8 cellular contexts compared by ENCODE assay signal in the genomic region with DNA sequence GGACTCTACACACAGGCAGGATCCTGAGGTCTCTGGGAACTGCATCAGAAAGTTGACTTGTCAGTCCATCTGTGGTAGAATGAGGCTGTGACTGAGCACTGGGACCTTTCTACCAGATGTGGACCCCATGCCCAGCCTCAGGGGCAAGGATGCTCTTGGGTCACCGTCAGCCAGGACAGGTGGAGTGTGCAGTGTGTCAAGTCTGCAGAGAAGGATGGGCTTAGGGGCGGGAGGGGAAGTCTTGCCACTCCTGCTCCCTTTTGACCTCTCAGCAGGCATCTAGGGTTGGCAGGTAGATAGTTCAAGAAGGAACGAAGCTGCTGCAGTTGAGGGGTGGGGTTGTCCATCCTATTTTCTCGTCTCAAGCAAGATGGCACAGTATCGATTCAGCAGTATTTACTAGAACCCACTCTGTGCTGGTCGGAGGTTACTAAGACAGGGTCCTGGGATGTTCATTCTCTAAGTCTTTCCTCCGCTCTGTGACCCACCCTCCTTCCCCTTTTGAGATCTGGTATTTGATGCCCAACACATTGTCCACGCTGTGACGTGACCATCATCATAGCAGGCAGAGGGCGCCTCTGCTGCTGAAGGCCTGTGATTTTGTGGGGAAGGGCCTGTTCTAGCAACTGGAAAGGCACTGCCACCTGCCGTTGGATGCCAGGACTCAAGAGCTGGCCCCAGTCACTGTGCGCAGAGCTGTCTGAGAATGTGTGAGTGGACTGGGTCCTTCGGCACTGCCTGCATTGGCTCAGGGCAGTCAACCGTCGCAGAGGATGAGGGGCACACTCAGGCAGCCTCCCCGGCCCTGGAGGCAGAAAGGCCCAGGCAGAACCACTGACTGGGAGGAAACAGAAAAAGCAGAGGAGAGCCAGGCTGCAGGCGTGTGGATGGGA. TPM values are rescaled to one million over a fixed set of nuclear protein-coding genes. Genes with fewer than 3 reads are reported as not detected.
DNase-seq lines count a peak whose midpoint lies in the region; ATAC-seq, FAIRE-seq and TF ChIP-seq lines count a peak whose summit lies in the region.

No MANE protein-coding gene starts in this region.

- H3K9me3 ChIP-seq in DOHH2 (ENCODE audit: control insufficient read depth, insufficient read depth, low read length) (no peaks in the 10 kb centered on the region), GM12878 (replicated peaks; ENCODE audit: control insufficient read depth, insufficient read depth, low read length) (no peaks in the 10 kb centered on the region), smooth muscle cell (replicated peaks; ENCODE audit: low read depth) (no peaks in the 10 kb centered on the region)

- peak; percentile 15; the same call in 1 of the 2 replicates for TF ChIP-seq RAD21 in GM12878 (IDR thresholded peaks at IDR 0.05; ENCODE audit: insufficient read depth, low read depth, low read length)

- H3K36me3 ChIP-seq in DOHH2 (ENCODE audit: control insufficient read depth, low read length) (peaks cover 11% of the 10 kb centered on the region), GM12878 (ENCODE audit: control insufficient read depth in 2 of 2, insufficient read depth in 2 of 2, low read length in 1 of 2) (peaks cover 20 to 22% of the 10 kb centered on the region in 2 experiments), smooth muscle cell (ENCODE audit: low read depth) (no peaks in the 10 kb centered on the region)

- intact Hi-C loops in GM12878 (cut with micrococcal nuclease; ENCODE audit: unreplicated experiment): loop anchor here (1.0 kb wide), 1 partner anchor 77 kb away; no protein-coding TSS in a partner anchor

- WGBS in GM12878 (ENCODE audit: insufficient coverage, insufficient replicate concordance, low lambda C conversion rate, missing lambda C conversion rate): 80% methylated on average over 17 of the region's 17 CpGs
- 83% methylated on average over 17 of the region's 17 CpGs for WGBS in smooth muscle cell (ENCODE audit: low lambda C conversion rate)

- H3K27me3 ChIP-seq in DOHH2 (ENCODE audit: control insufficient read depth, low read length) (no peaks in the 10 kb centered on the region), GM12878 (replicated peaks in 1 of 2; ENCODE audit: control insufficient read depth in 2 of 2, insufficient read depth in 2 of 2, low read length in 1 of 2) (no peaks in the 10 kb centered on the region), smooth muscle cell (ENCODE audit: low read depth) (no peaks in the 10 kb centered on the region)

- peak; percentile 65 for ATAC-seq in GM12878
- no peak for ATAC-seq in HG03280 (IDR thresholded peaks at IDR 0.05; ENCODE audit: unreplicated experiment)
- no peak for ATAC-seq in HG03565 (IDR thresholded peaks at IDR 0.05; ENCODE audit: unreplicated experiment)

- H3K9ac ChIP-seq in GM12878 (ENCODE audit: control insufficient read depth, insufficient read depth, low read length): no peak overlapping the region
- no peak overlapping the region for H3K9ac ChIP-seq in smooth muscle cell (ENCODE audit: low read depth)

- DNase-seq in M059J (ENCODE audit: low read depth): peak; percentile 84
- peak; percentile 78 for DNase-seq in RPMI7951 (ENCODE audit: low read depth)
- no peak for DNase-seq in GM12878 (ENCODE audit: low read depth, low spot score)
- DNase-seq in iPS DF 19.7 (ENCODE audit: low read depth, low spot score): peak; percentile 30
- no peak for DNase-seq in smooth muscle cell (lab: John Stamatoyannopoulos, UW; ENCODE audit: unreplicated experiment)

- H3K4me2 ChIP-seq in DOHH2 (ENCODE audit: low read length): no peak overlapping the region
- H3K4me2 ChIP-seq in GM12878 (ENCODE audit: control insufficient read depth, insufficient read depth): no peak overlapping the region
- no peak overlapping the region for H3K4me2 ChIP-seq in smooth muscle cell

- H4K20me1 ChIP-seq in DOHH2 (ENCODE audit: control insufficient read depth, insufficient read depth, low read depth, low read length) (no peaks in the 10 kb centered on the region; the same call in 1 of the 2 replicates), GM12878 (ENCODE audit: control insufficient read depth, insufficient read depth) (no peaks in the 10 kb centered on the region), smooth muscle cell (ENCODE audit: low read depth) (peaks cover 8% of the 10 kb centered on the region)

- CTCF ChIA-PET in GM12878 (lab: Yijun Ruan, JAX): interaction anchor here (0.7 to 3.8 kb wide), 17 partner anchors 14 to 108 kb away, joined by 3 to 21 read pairs (median 3); no protein-coding TSS in a partner anchor

- RAD21 ChIA-PET in GM12878 (lab: Charles Lee; ENCODE audit: unreplicated experiment): interaction anchor here (0.6 to 1.8 kb wide), 4 partner anchors 22 to 79 kb away, joined by 3 to 10 read pairs (median 4); no protein-coding TSS in a partner anchor

- BruUV-seq in GM12878 (replicated peaks; lab: Mats Ljungman, UMichigan): no TSS peak

- H3K79me2 ChIP-seq in DOHH2 (ENCODE audit: control insufficient read depth, low read length): no peaks in the 10 kb centered on the region
- no peaks in the 10 kb centered on the region for H3K79me2 ChIP-seq in GM12878 (ENCODE audit: control insufficient read depth, insufficient read depth, low read length)
- H3K79me2 ChIP-seq in smooth muscle cell (ENCODE audit: low read depth): no peaks in the 10 kb centered on the region

- H3F3A ChIP-seq in DOHH2 (ENCODE audit: control insufficient read depth, insufficient read depth) (no peaks in the 10 kb centered on the region), smooth muscle cell (ENCODE audit: low read depth) (peaks cover 7% of the 10 kb centered on the region)

- no peak overlapping the region for H3K4me3 ChIP-seq in DOHH2 (ENCODE audit: low read length)
- H3K4me3 ChIP-seq in GM12878: no peak overlapping the region
- no peak overlapping the region for H3K4me3 ChIP-seq in smooth muscle cell

- TF ChIP-seq CTCF in DOHH2 (IDR thresholded peaks at IDR 0.05; ENCODE audit: low read depth, low read length, poor library complexity, severe bottlenecking) (peak; percentile 76), GM12878 (IDR thresholded peaks at IDR 0.05 in 2 of 3, conservative IDR thresholded peaks at IDR 0.05 in 1 of 3; ENCODE audit: control insufficient read depth in 2 of 3, extremely low read depth in 1 of 3, insufficient read depth in 1 of 3, low read depth in 3 of 3, low read length in 3 of 3) (peak; percentile 20 to 63 (median 63); a peak in 5 of 6 replicates), smooth muscle cell (IDR thresholded peaks at IDR 0.05; ENCODE audit: borderline replicate concordance, insufficient read depth, poor library complexity, severe bottlenecking) (peak; percentile 31)

- H3K9me2 ChIP-seq in DOHH2 (replicated peaks; ENCODE audit: control insufficient read depth, low read length): no peaks in the 10 kb centered on the region

- SMC1A ChIA-PET in GM12878 (lab: Charles Lee; ENCODE audit: uncharacterized antibody, unreplicated experiment): interaction anchor here (0.9 to 1.4 kb wide), 6 partner anchors 21 to 76 kb away, joined by 3 to 4 read pairs (median 3); no protein-coding TSS in a partner anchor

- in situ Hi-C loops in GM12878 (cut with MboI): no loop called here

- no peak for FAIRE-seq in GM12878 (lab: Jason Lieb, UNC)

- TF ChIP-seq POLR2A in GM12878 (IDR thresholded peaks at IDR 0.05; ENCODE audit: low read depth, low read length): peak; percentile 18

- H3K4me1 ChIP-seq in DOHH2 (ENCODE audit: control insufficient read depth, low read length): peaks cover 16% of the 10 kb centered on the region
- H3K4me1 ChIP-seq in GM12878 (ENCODE audit: control insufficient read depth, insufficient read depth, low read length): peaks cover 24% of the 10 kb centered on the region
- H3K4me1 ChIP-seq in smooth muscle cell (ENCODE audit: low read depth): no peaks in the 10 kb centered on the region

- POLR2A ChIA-PET in GM12878 (lab: Charles Lee): interaction anchor here (2.1 kb wide), 1 partner anchor 18 kb away, joined by 7 read pairs; no protein-coding TSS in a partner anchor

- H3K27ac ChIP-seq in DOHH2 (ENCODE audit: low read depth, low read length) (no peak overlapping the region), GM12878 (ENCODE audit: control insufficient read depth, insufficient read depth) (no peak overlapping the region), smooth muscle cell (ENCODE audit: low read depth) (no peak overlapping the region)

- no peak for TF ChIP-seq EP300 in GM12878 (IDR thresholded peaks at IDR 0.05; ENCODE audit: borderline replicate concordance in 1 of 2, control insufficient read depth in 1 of 2, low read depth in 2 of 2, low read length in 2 of 2)

- H2AFZ ChIP-seq in GM12878 (ENCODE audit: control insufficient read depth, low read depth, low read length) (no peak overlapping the region), smooth muscle cell (ENCODE audit: low read depth) (no peak overlapping the region)

RNA-seq across cellular contexts. Expression of a gene that starts 23.2 kb away (rescaled TPM):
- 132 and 155 TPM in 2 replicates for total RNA-seq in M059J (2014; rRNA removed; shearing (Covaris generic))
- 106 and 141 TPM in 2 replicates for total RNA-seq in RPMI7951 (2014; rRNA removed; shearing (Covaris generic))
- total RNA-seq in GM12878 (2013; cell fraction: nucleolus; rRNA removed): 63.8 and 68.9 TPM in 2 replicates
- total RNA-seq in GM12878 (2014; rRNA removed) (73.3 and 76.9 TPM in 2 replicates), GM12878 (2014; rRNA removed; fragmentation: Illumina TruSeq; extraction: Trizol) (34.4 and 39.3 TPM in 2 replicates), GM12878 (2021) (95.4 and 99.7 TPM in 2 replicates), smooth muscle cell (43.0 and 49.2 TPM in 2 replicates)
- polyA plus RNA-seq in GM12878 (2011; ENCODE audit: low read depth): 40.2 TPM
- polyA plus RNA-seq in GM12878 (2011; rRNA removed) (73.4 and 75.2 TPM in 2 replicates), GM12878 (2014; fragmentation: Illumina TruSeq; extraction: Trizol) (21.2 and 46.3 TPM in 2 replicates), GM12878 (2014; fragmentation: Nextera tagmentation; extraction: Ambion mirVana) (10 to 100 TPM; 14.1 to 18.8 TPM), GM12878 (2014; rRNA removed) (93.4 and 102 TPM in 2 replicates), GM12878 (2016; fragmentation: Nextera tagmentation; extraction: Ambion mirVana) (10 to 100 TPM; 83.8 to 89.8 TPM), smooth muscle cell (53.9 and 62.4 TPM in 2 replicates)
- 62.6 and 81.2 TPM in 2 replicates for polyA plus RNA-seq in GM12878 (2011; cell fraction: cytosol; rRNA removed)
- polyA plus RNA-seq in GM12878 (2011; cell fraction: nucleus; rRNA removed): 188 and 198 TPM in 2 replicates
- 101 and 109 TPM in 2 replicates for polyA plus RNA-seq in GM12878 (2012)
- polyA minus RNA-seq in GM12878 (2011; rRNA and poly(A)+ RNA removed): 36.4 and 37.2 TPM in 2 replicates
- polyA minus RNA-seq in GM12878 (2011; cell fraction: cytosol; rRNA and poly(A)+ RNA removed): 27.7 and 30.2 TPM in 2 replicates
- 26.5 and 39.0 TPM in 2 replicates for polyA minus RNA-seq in GM12878 (2011; cell fraction: nucleus; rRNA and poly(A)+ RNA removed)

RNA-seq across cellular contexts. Expression of a gene that starts 31.1 kb away (rescaled TPM):
- total RNA-seq in M059J (2014; rRNA removed; shearing (Covaris generic)): 42.4 and 53.2 TPM in 2 replicates
- 35.3 and 38.1 TPM in 2 replicates for total RNA-seq in RPMI7951 (2014; rRNA removed; shearing (Covaris generic))
- 32.4 and 37.5 TPM in 2 replicates for total RNA-seq in GM12878 (2013; cell fraction: nucleolus; rRNA removed)
- total RNA-seq in GM12878 (2014; rRNA removed) (15.0 and 15.1 TPM in 2 replicates), GM12878 (2014; rRNA removed; fragmentation: Illumina TruSeq; extraction: Trizol) (9.3 and 9.7 TPM in 2 replicates), GM12878 (2021) (12.8 and 13.2 TPM in 2 replicates), smooth muscle cell (37.9 and 41.9 TPM in 2 replicates)
- 8.1 TPM for polyA plus RNA-seq in GM12878 (2011; ENCODE audit: low read depth)
- polyA plus RNA-seq in GM12878 (2011; rRNA removed) (12.9 and 16.7 TPM in 2 replicates), GM12878 (2014; fragmentation: Illumina TruSeq; extraction: Trizol) (15.2 TPM in 2 replicates), GM12878 (2014; fragmentation: Nextera tagmentation; extraction: Ambion mirVana) (1 to 10 TPM; 4.3 to 6.8 TPM), GM12878 (2014; rRNA removed) (16.8 and 17.9 TPM in 2 replicates), GM12878 (2016; fragmentation: Nextera tagmentation; extraction: Ambion mirVana) (1 to 10 TPM; 8.4 to 9.7 TPM), smooth muscle cell (41.6 and 45.7 TPM in 2 replicates)
- 24.3 and 25.1 TPM in 2 replicates for polyA plus RNA-seq in GM12878 (2011; cell fraction: cytosol; rRNA removed)
- 24.3 and 25.9 TPM in 2 replicates for polyA plus RNA-seq in GM12878 (2011; cell fraction: nucleus; rRNA removed)
- 9.5 and 11.1 TPM in 2 replicates for polyA plus RNA-seq in GM12878 (2012)
- 22.0 and 27.6 TPM in 2 replicates for polyA minus RNA-seq in GM12878 (2011; rRNA and poly(A)+ RNA removed)
- 6.7 and 9.7 TPM in 2 replicates for polyA minus RNA-seq in GM12878 (2011; cell fraction: cytosol; rRNA and poly(A)+ RNA removed)
- 7.4 and 10.0 TPM in 2 replicates for polyA minus RNA-seq in GM12878 (2011; cell fraction: nucleus; rRNA and poly(A)+ RNA removed)

RNA-seq across cellular contexts. Expression of a gene that starts 50.7 kb away (rescaled TPM):
- 34.1 and 35.5 TPM in 2 replicates for total RNA-seq in M059J (2014; rRNA removed; shearing (Covaris generic))
- 50.5 and 57.3 TPM in 2 replicates for total RNA-seq in RPMI7951 (2014; rRNA removed; shearing (Covaris generic))
- total RNA-seq in GM12878 (2013; cell fraction: nucleolus; rRNA removed): 7.3 and 7.7 TPM in 2 replicates
- total RNA-seq in GM12878 (2014; rRNA removed) (30.8 and 34.8 TPM in 2 replicates), GM12878 (2014; rRNA removed; fragmentation: Illumina TruSeq; extraction: Trizol) (10.9 and 11.5 TPM in 2 replicates), GM12878 (2021) (24.7 and 27.3 TPM in 2 replicates), smooth muscle cell (18.6 and 21.2 TPM in 2 replicates)
- 11.3 TPM for polyA plus RNA-seq in GM12878 (2011; ENCODE audit: low read depth)
- polyA plus RNA-seq in GM12878 (2011; rRNA removed) (11.0 and 24.2 TPM in 2 replicates), GM12878 (2014; fragmentation: Illumina TruSeq; extraction: Trizol) (11.9 and 12.1 TPM in 2 replicates), GM12878 (2014; fragmentation: Nextera tagmentation; extraction: Ambion mirVana) (1 to 10 TPM; 2.2 to 8.6 TPM), GM12878 (2014; rRNA removed) (23.3 and 28.2 TPM in 2 replicates), GM12878 (2016; fragmentation: Nextera tagmentation; extraction: Ambion mirVana) (10 to 100 TPM; 23.2 to 26.4 TPM), smooth muscle cell (25.7 TPM in 2 replicates)
- polyA plus RNA-seq in GM12878 (2011; cell fraction: cytosol; rRNA removed): 34.0 and 35.7 TPM in 2 replicates
- polyA plus RNA-seq in GM12878 (2011; cell fraction: nucleus; rRNA removed): 28.7 and 29.6 TPM in 2 replicates
- 20.6 and 27.2 TPM in 2 replicates for polyA plus RNA-seq in GM12878 (2012)
- polyA minus RNA-seq in GM12878 (2011; rRNA and poly(A)+ RNA removed): 21.1 and 31.7 TPM in 2 replicates
- polyA minus RNA-seq in GM12878 (2011; cell fraction: cytosol; rRNA and poly(A)+ RNA removed): 13.4 and 13.8 TPM in 2 replicates
- polyA minus RNA-seq in GM12878 (2011; cell fraction: nucleus; rRNA and poly(A)+ RNA removed): 5.4 and 8.8 TPM in 2 replicates

Comparison
In these comparisons a context has a peak if more than half of its experiments do, and no peak if none do; other contexts are left out.
1. DNase-seq: peak in M059J (single experiment), RPMI7951 (single experiment) and iPS DF 19.7 (single experiment); none in GM12878 (single experiment) and smooth muscle cell (single experiment).
2. Peak in every context shown above with its lines, with median percentiles within 50 percentile points of each other: CTCF ChIP-seq.